ENCODE assay signal across 27 cellular contexts in genomic region chr7:135527025-135527424, GRCh38.
"Had no signal": no experiment of that assay in that cellular context is flagged by ENCODE, and none has a peak within 500 bp of the region (broad histone marks: within the 10 kb centered on the region; RNA-seq: fewer than 3 reads in every experiment).

No MANE protein-coding gene starts in this region.

- DNase-seq: naive thymus-derived CD8-positive, alpha-beta T cell; nephron progenitor cell; nucleus accumbens; posterior cingulate gyrus; psoas muscle; right cardiac atrium; right lobe of liver; sigmoid colon; small intestine; stimulated activated CD4-positive, alpha-beta T cell treated with anti-CD3 and anti-CD28 coated beads, Interleukin-15, amount 100 ng/mL, for 24 hours; stimulated activated CD4-positive, alpha-beta T cell treated with anti-CD3 and anti-CD28 coated beads, Interleukin-2, amount 100 ng/mL, for 24 hours; stimulated activated CD4-positive, alpha-beta T cell treated with anti-CD3 and anti-CD28 coated beads, Interleukin-2, amount 100 ng/mL, for 48 hours; stimulated activated CD4-positive, alpha-beta T cell treated with anti-CD3 and anti-CD28 coated beads, Interleukin-4, amount 100 ng/mL, for 24 hours; stimulated activated naive B cell treated with anti-CD40 and anti-IgM and Interleukin-4, amounts not matched to agents 10 μg/mL and 1 μg/mL and 100 μg/mL, for 72 hours; stimulated activated naive CD4-positive, alpha-beta T cell treated with Interleukin-2 at 50 U/mL for 16 hours; stomach; thyroid gland; trophoblast cell; upper lobe of left lung had no signal

- H3K36me3 ChIP-seq: neutrophil, right lobe of liver, sigmoid colon, stomach, thoracic aorta, thyroid gland, tibial nerve, upper lobe of left lung, vagina had no signal

- H3K9me3 ChIP-seq: neutrophil, right lobe of liver, sigmoid colon, stomach, thoracic aorta, thyroid gland, upper lobe of left lung, vagina had no signal

- ATAC-seq: naive thymus-derived CD8-positive, alpha-beta T cell; natural killer cell treated with Interleukin-12 subunit alpha and Interleukin-12 subunit beta and Interleukin-15 and Interleukin-18, amount 100 ng/mL, for 72 hours; psoas muscle; right cardiac atrium; right lobe of liver; stimulated activated effector memory CD8-positive, alpha-beta T cell treated with anti-CD3 and anti-CD28 coated beads, Interleukin-12 subunit alpha, Interleukin-12 subunit beta, amount 100 ng/mL, for 72 hours; stimulated activated naive B cell treated with anti-CD40 and anti-IgM and Interleukin-4, amounts not matched to agents 10 μg/mL and 1 μg/mL and 100 μg/mL, for 72 hours had no signal

- H3K27me3 ChIP-seq: neutrophil, right lobe of liver, sigmoid colon, stomach, thyroid gland, tibial nerve, upper lobe of left lung, vagina had no signal

- FAIRE-seq: small intestine, urothelium cell line had no signal

- H3K9ac ChIP-seq: parathyroid adenoma had no signal

- H3K4me1 ChIP-seq: parathyroid adenoma, psoas muscle, right lobe of liver, sigmoid colon, stomach, thyroid gland, tibial nerve, upper lobe of left lung, vagina had no signal

- H3K4me3 ChIP-seq: psoas muscle, right lobe of liver, sigmoid colon, stomach, thoracic aorta, thyroid gland, tibial nerve, upper lobe of left lung, vagina had no signal

- H3K79me2 ChIP-seq: parathyroid adenoma had no signal

- H3K27ac ChIP-seq: neutrophil, parathyroid adenoma, psoas muscle, right lobe of liver, sigmoid colon, stomach, thoracic aorta, thyroid gland, tibial nerve, upper lobe of left lung, vagina had no signal

- H2AFZ ChIP-seq: parathyroid adenoma had no signal
